Comparison of ENCODE assay signal across 8 cellular contexts in the genomic region with DNA sequence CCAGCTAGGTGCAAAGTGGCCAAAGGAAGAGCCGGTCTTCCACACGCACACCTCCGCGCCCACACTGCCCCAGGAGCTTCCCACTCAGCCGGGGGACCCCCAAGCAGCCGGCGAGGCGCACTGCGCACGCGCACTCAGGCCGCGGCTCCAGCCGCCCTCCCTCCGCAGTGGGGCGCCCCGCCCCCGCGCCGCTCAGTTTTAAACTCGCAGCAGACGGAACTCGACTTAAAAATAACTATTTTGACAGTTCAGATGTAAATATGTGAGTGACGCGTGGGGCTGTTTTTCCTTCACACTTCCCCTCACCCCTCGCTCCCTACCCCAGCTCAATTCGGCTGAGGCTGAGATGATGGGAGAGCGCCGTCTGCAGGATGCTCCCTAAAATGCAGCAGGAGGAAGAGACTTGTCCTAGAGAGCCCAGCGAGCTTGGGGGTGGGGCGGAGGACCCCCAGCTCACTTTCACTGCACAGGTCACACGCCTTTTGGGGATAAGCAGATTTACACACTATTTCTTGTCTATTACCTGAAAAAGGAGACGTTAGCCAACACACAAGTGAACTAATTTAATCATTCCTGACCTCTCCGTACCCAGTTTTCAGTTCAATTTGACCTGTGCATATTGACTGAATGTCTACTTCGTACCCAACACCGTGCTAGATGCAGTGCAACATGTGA. TPM values are rescaled to one million over a fixed set of nuclear protein-coding genes. Genes with fewer than 3 reads are reported as not detected.
DNase-seq lines count a peak whose midpoint lies in the region; ATAC-seq and TF ChIP-seq lines count a peak whose summit lies in the region.

No MANE protein-coding gene starts in this region.

- peaks cover 56% of the 10 kb centered on the region for H3K27me3 Mint-ChIP-seq in T-helper 17 cell

- peaks cover 21% of the 10 kb centered on the region for H3K4me1 Mint-ChIP-seq in T-helper 17 cell

- DNase-seq in AG04449 (ENCODE audit: low read depth, low spot score) (no peak), HCEC 1CT (peak; percentile 8), T-helper 17 cell (peak; percentile 22 to 46 (median 28)), astrocyte of the cerebellum (ENCODE audit: low read depth) (no peak), iPS DF 6.9 (ENCODE audit: low read depth, low spot score) (no peak), sigmoid colon (peak; percentile 74), Kasumi-1 (lab: John Stamatoyannopoulos, UW) (no peak)

- TF ChIP-seq POLR2A in sigmoid colon (IDR thresholded peaks at IDR 0.05), result no peak

- H3K27ac ChIP-seq in iPS DF 6.9 (ENCODE audit: low read length), result no peak overlapping the region
- H3K27ac ChIP-seq in sigmoid colon, result no peak overlapping the region

- CTCF ChIA-PET in AG04449 (lab: Yijun Ruan, JAX), result interaction anchor here (0.7 to 6.8 kb wide), 40 partner anchors 10 to 202 kb away, joined by 3 to 62 read pairs (median 4); partner anchors contain the start of genes ELK4 and LEMD1

- in situ Hi-C loops in astrocyte of the cerebellum (cut with HindIII; ENCODE audit: low sequenced_read_pairs), result no loop called here

- peak; percentile 82 for TF ChIP-seq CTCF in AG04449 (IDR thresholded peaks at IDR 0.05; ENCODE audit: insufficient read depth, low read length, missing control alignments)
- peak; percentile 95 for TF ChIP-seq CTCF in astrocyte of the cerebellum (IDR thresholded peaks at IDR 0.05; ENCODE audit: low read depth, low read length, missing control alignments)
- TF ChIP-seq CTCF in sigmoid colon (IDR thresholded peaks at IDR 0.05), result peak; percentile 75 to 84 (median 79)

- POLR2A ChIA-PET in AG04449 (lab: Yijun Ruan, JAX), result no interaction called here

- ATAC-seq in T-helper 17 cell (peak; percentile 79), GM21528 (IDR thresholded peaks at IDR 0.05; ENCODE audit: low FRiP score, unreplicated experiment) (no peak)

- H3K4me3 ChIP-seq in AG04449 (ENCODE audit: low read depth, low read length) (peak overlapping the region; percentile 56), astrocyte of the cerebellum (ENCODE audit: low read depth, low read length) (peak overlapping the region; percentile 41), iPS DF 6.9 (ENCODE audit: low read length) (peak overlapping the region; percentile 51; the same call in 1 of the 2 replicates), sigmoid colon (peak overlapping the region; percentile 30 to 59 (median 49))

- no peaks in the 10 kb centered on the region for H3K27me3 ChIP-seq in iPS DF 6.9 (ENCODE audit: control insufficient read depth, insufficient read depth, low read length)
- H3K27me3 ChIP-seq in sigmoid colon, result peaks cover 0 to 11% (median 0%) of the 10 kb centered on the region in 3 donors

- TF ChIP-seq EP300 in sigmoid colon (IDR thresholded peaks at IDR 0.05), result no peak

- no CpG with 5 or more reads among the region's 36 CpGs for WGBS in iPS DF 6.9 (ENCODE audit: insufficient coverage, insufficient read length)
- 4 to 7% methylated on average over 36 of the region's 36 CpGs for WGBS in sigmoid colon, 2 donors

- intact Hi-C loops in sigmoid colon (cut with DNase I), result no loop called here

- peak overlapping the region; percentile 85 for H3K4me3 Mint-ChIP-seq in T-helper 17 cell

- H3K27ac Mint-ChIP-seq in T-helper 17 cell, result peak overlapping the region; percentile 29

- peaks cover 5% of the 10 kb centered on the region for H3K36me3 Mint-ChIP-seq in T-helper 17 cell (ENCODE audit: low read depth)

- H3K36me3 ChIP-seq in iPS DF 6.9 (ENCODE audit: control insufficient read depth, insufficient read depth, low read length) (no peaks in the 10 kb centered on the region), sigmoid colon (no peaks in the 10 kb centered on the region)

- H3K9me3 ChIP-seq in T-helper 17 cell (ENCODE audit: control insufficient read depth, low read length, poor library complexity, severe bottlenecking), result no peaks in the 10 kb centered on the region
- no peaks in the 10 kb centered on the region for H3K9me3 ChIP-seq in iPS DF 6.9 (ENCODE audit: control insufficient read depth, insufficient read depth, low read length)
- no peaks in the 10 kb centered on the region for H3K9me3 ChIP-seq in sigmoid colon

- H3K4me1 ChIP-seq in iPS DF 6.9 (ENCODE audit: control insufficient read depth, insufficient read depth, low read length) (peaks cover 2% of the 10 kb centered on the region; the same call in 1 of the 2 replicates), sigmoid colon (peaks cover 0 to 9% (median 4%) of the 10 kb centered on the region in 4 donors)

RNA-seq across cellular contexts. Expression of gene LEMD1, which starts 8.9 kb away (rescaled TPM):
- total RNA-seq in T-helper 17 cell (not detected), sigmoid colon (not detected)
- polyA plus RNA-seq in sigmoid colon, result under 1 TPM in 1 of 3 donors, not detected in 2; 0.34 TPM

RNA-seq across cellular contexts. Expression of gene BLACAT1, which starts 25.1 kb away (rescaled TPM):
- total RNA-seq in T-helper 17 cell, result under 1 TPM; 0.10 TPM
- under 1 TPM in 1 of 4 donors, not detected in 3; 0.36 TPM for total RNA-seq in sigmoid colon
- polyA plus RNA-seq in sigmoid colon, result under 1 TPM in 1 of 3 donors, not detected in 2; 0.51 TPM

Comparison
In these comparisons a context has a peak if more than half of its experiments do, and no peak if none do; other contexts are left out.
1. DNase-seq: peak in HCEC 1CT (single experiment), T-helper 17 cell (3 of 3) and sigmoid colon (single experiment); none in AG04449 (single experiment), astrocyte of the cerebellum (single experiment), iPS DF 6.9 (single experiment) and Kasumi-1 (0 of 2).
2. Peak in every context shown above with its lines, with median percentiles within 50 percentile points of each other: H3K4me3 ChIP-seq and CTCF ChIP-seq.